ENCODE assay signal across 6 cellular contexts in the genomic region with DNA sequence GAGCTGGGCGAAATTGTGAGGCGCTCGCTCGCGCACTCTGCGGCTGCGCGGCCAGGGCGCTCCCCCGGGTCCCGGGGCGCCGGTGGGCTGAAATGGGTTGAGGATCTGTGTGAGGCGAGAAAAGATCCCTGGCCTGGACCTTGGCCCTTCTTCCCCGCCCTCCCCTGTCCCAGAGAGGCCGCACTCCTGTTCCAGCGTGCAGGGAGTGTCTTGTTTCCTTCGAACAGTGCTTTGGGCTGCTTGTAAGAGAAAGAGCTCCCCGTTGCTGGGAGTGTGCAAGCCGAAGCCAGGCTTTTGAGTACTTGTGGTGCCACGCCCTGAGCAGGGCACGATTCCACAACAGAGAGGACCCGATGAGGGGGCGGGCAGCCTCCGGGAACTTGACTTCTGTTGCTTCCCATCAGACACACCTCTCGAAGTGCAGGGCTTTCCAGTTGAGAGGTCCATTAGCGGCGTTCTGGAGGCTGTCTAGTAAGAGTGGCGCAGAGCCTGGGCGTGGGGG. TPM values are rescaled to one million over a fixed set of nuclear protein-coding genes. Genes with fewer than 3 reads are reported as not detected.
DNase-seq lines count a peak whose midpoint lies in the region; ATAC-seq lines count a peak whose summit lies in the region.

No MANE protein-coding gene starts in this region.

- H3K4me1 ChIP-seq in mucosa of stomach (ENCODE audit: control insufficient read depth, insufficient read depth, low read length) = peaks cover 57% of the 10 kb centered on the region

- H3K27me3 ChIP-seq in mucosa of stomach (ENCODE audit: control insufficient read depth, insufficient read depth, low read length) = no peaks in the 10 kb centered on the region

- no peaks in the 10 kb centered on the region for H3K9me3 Mint-ChIP-seq in T-helper 1 cell treated with Interleukin-12 subunit alpha and Interleukin-12 subunit beta and Interleukin-4 antibody, amounts not matched to agents 30 μg/mL and 1 μg/mL, for 36 hours
- H3K9me3 Mint-ChIP-seq in activated naive CD8-positive, alpha-beta T cell treated with anti-CD3 and anti-CD28 coated beads, Interleukin-2, amount 10 ng/mL, durations not matched to agents 7 days and 5 days = no peaks in the 10 kb centered on the region

- peak overlapping the region; percentile 88 for H3K4me3 Mint-ChIP-seq in T-helper 1 cell treated with Interleukin-12 subunit alpha and Interleukin-12 subunit beta and Interleukin-4 antibody, amounts not matched to agents 30 μg/mL and 1 μg/mL, for 36 hours
- H3K4me3 Mint-ChIP-seq in activated naive CD8-positive, alpha-beta T cell treated with anti-CD3 and anti-CD28 coated beads, Interleukin-2, amount 10 ng/mL, durations not matched to agents 7 days and 5 days = peak overlapping the region; percentile 88

- H3K27ac Mint-ChIP-seq in T-helper 1 cell treated with Interleukin-12 subunit alpha and Interleukin-12 subunit beta and Interleukin-4 antibody, amounts not matched to agents 30 μg/mL and 1 μg/mL, for 36 hours = peak overlapping the region; percentile 62
- peak overlapping the region; percentile 71 for H3K27ac Mint-ChIP-seq in activated naive CD8-positive, alpha-beta T cell treated with anti-CD3 and anti-CD28 coated beads, Interleukin-2, amount 10 ng/mL, durations not matched to agents 7 days and 5 days

- peak overlapping the region; percentile 73 for H3K9ac ChIP-seq in mucosa of stomach (ENCODE audit: low read length)

- peaks cover 7% of the 10 kb centered on the region for H3K36me3 ChIP-seq in mucosa of stomach (ENCODE audit: control insufficient read depth, insufficient read depth, low read length)

- no peak for ATAC-seq in activated naive CD8-positive, alpha-beta T cell treated with anti-CD3 and anti-CD28 coated beads, Interleukin-2, amount 10 ng/mL, durations not matched to agents 7 days and 5 days (ENCODE audit: low read depth)

- no peaks in the 10 kb centered on the region for H3K27me3 Mint-ChIP-seq in T-helper 1 cell treated with Interleukin-12 subunit alpha and Interleukin-12 subunit beta and Interleukin-4 antibody, amounts not matched to agents 30 μg/mL and 1 μg/mL, for 36 hours (ENCODE audit: low read depth)
- no peaks in the 10 kb centered on the region for H3K27me3 Mint-ChIP-seq in activated naive CD8-positive, alpha-beta T cell treated with anti-CD3 and anti-CD28 coated beads, Interleukin-2, amount 10 ng/mL, durations not matched to agents 7 days and 5 days

- peaks cover 27% of the 10 kb centered on the region for H3K4me1 Mint-ChIP-seq in T-helper 1 cell treated with Interleukin-12 subunit alpha and Interleukin-12 subunit beta and Interleukin-4 antibody, amounts not matched to agents 30 μg/mL and 1 μg/mL, for 36 hours (ENCODE audit: low read depth)
- H3K4me1 Mint-ChIP-seq in activated naive CD8-positive, alpha-beta T cell treated with anti-CD3 and anti-CD28 coated beads, Interleukin-2, amount 10 ng/mL, durations not matched to agents 7 days and 5 days = peaks cover 17% of the 10 kb centered on the region

- POLR2A ChIA-PET in activated naive CD8-positive, alpha-beta T cell treated with anti-CD3 and anti-CD28 coated beads, Interleukin-2, amount 10 ng/mL, durations not matched to agents 7 days and 5 days (lab: Charles Lee) = interaction anchor here (0.8 to 2.4 kb wide), 9 partner anchors 11 to 263 kb away, joined by 3 to 31 read pairs (median 5); a partner anchor contains a TSS

- no peaks in the 10 kb centered on the region for H3K9me3 ChIP-seq in mucosa of stomach (ENCODE audit: control insufficient read depth, low read length)

- H3K36me3 Mint-ChIP-seq in T-helper 1 cell treated with Interleukin-12 subunit alpha and Interleukin-12 subunit beta and Interleukin-4 antibody, amounts not matched to agents 30 μg/mL and 1 μg/mL, for 36 hours (ENCODE audit: low read depth) = peaks cover 4% of the 10 kb centered on the region
- H3K36me3 Mint-ChIP-seq in activated naive CD8-positive, alpha-beta T cell treated with anti-CD3 and anti-CD28 coated beads, Interleukin-2, amount 10 ng/mL, durations not matched to agents 7 days and 5 days = no peaks in the 10 kb centered on the region

- peak overlapping the region; percentile 80 for H3K4me3 ChIP-seq in mucosa of stomach (ENCODE audit: low read length)

- DNase-seq in T-helper 1 cell (no peak), SIG-M5 treated with dmso at 0.1 percent for 504 hours (lab: John Stamatoyannopoulos, UW; ENCODE audit: unreplicated experiment) (no peak), SHP77 treated with DMSO at 0.1 percent for 48 hours (lab: John Stamatoyannopoulos, UW) (no peak)
- DNase-seq in activated naive CD8-positive, alpha-beta T cell treated with anti-CD3 and anti-CD28 coated beads, Interleukin-2, amount 10 ng/mL, durations not matched to agents 7 days and 5 days = no peak

RNA-seq across cellular contexts. Expression of a gene that starts 0.5 kb away (rescaled TPM):
- total RNA-seq in activated naive CD8-positive, alpha-beta T cell treated with anti-CD3 and anti-CD28 coated beads, Interleukin-2, amount 10 ng/mL, durations not matched to agents 7 days and 5 days = 10 to 100 TPM; 17.4 to 21.6 TPM

RNA-seq across cellular contexts. Expression of a gene that starts 29.2 kb away (rescaled TPM):
- 10 to 100 TPM; 19.5 to 22.7 TPM for total RNA-seq in activated naive CD8-positive, alpha-beta T cell treated with anti-CD3 and anti-CD28 coated beads, Interleukin-2, amount 10 ng/mL, durations not matched to agents 7 days and 5 days

RNA-seq across cellular contexts. Expression of a gene that starts 29.8 kb away (rescaled TPM):
- 10 to 100 TPM; 88.3 to 91.0 TPM for total RNA-seq in activated naive CD8-positive, alpha-beta T cell treated with anti-CD3 and anti-CD28 coated beads, Interleukin-2, amount 10 ng/mL, durations not matched to agents 7 days and 5 days

RNA-seq across cellular contexts. Expression of a gene that starts 45.0 kb away (rescaled TPM):
- 10 to 100 TPM; 62.1 to 66.0 TPM for total RNA-seq in activated naive CD8-positive, alpha-beta T cell treated with anti-CD3 and anti-CD28 coated beads, Interleukin-2, amount 10 ng/mL, durations not matched to agents 7 days and 5 days

RNA-seq across cellular contexts. Expression of a gene that starts 53.3 kb away (rescaled TPM):
- total RNA-seq in activated naive CD8-positive, alpha-beta T cell treated with anti-CD3 and anti-CD28 coated beads, Interleukin-2, amount 10 ng/mL, durations not matched to agents 7 days and 5 days = 100 to 1,000 TPM in 1 of 2 experiments, 10 to 100 TPM in 1; 98.7 to 104 TPM
